In genomic region chr6:25006565-25007001, GRCh38 we compare ENCODE assay signal across 9 cellular contexts.
DNase-seq lines count a peak whose midpoint lies in the region; ATAC-seq and TF ChIP-seq lines count a peak whose summit lies in the region.
"Had no signal": no experiment of that assay in that cellular context is flagged by ENCODE, and none has a peak within 500 bp of the region (broad histone marks: within the 10 kb centered on the region; RNA-seq: fewer than 3 reads in every experiment).

No MANE protein-coding gene starts in this region.

- H2AK5ac ChIP-seq in trophoblast cell (ENCODE audit: low read length) = no peak overlapping the region

- H3K27me3 ChIP-seq in trophoblast cell (ENCODE audit: insufficient read depth, low read length) = no peaks in the 10 kb centered on the region

- H3K4ac ChIP-seq in trophoblast cell (ENCODE audit: low read depth, low read length) = no peak overlapping the region

- no peaks in the 10 kb centered on the region for H3K9me3 ChIP-seq in trophoblast cell (ENCODE audit: insufficient read depth, low read depth, low read length)

- H3K9ac ChIP-seq in trophoblast cell (ENCODE audit: low read length) = no peak overlapping the region
- H3K9ac ChIP-seq: KMS-11 had no signal

- peak overlapping the region; percentile 67 for H3K27ac ChIP-seq in VCaP
- H3K27ac ChIP-seq in trophoblast cell (ENCODE audit: low read depth, low read length) = no peak overlapping the region
- H3K27ac ChIP-seq: KMS-11 had no signal

- H2BK12ac ChIP-seq in trophoblast cell (ENCODE audit: low read length) = no peak overlapping the region

- no peak overlapping the region for H2AFZ ChIP-seq in trophoblast cell (ENCODE audit: insufficient read depth, low read length, poor library complexity)

- DNase-seq in EH (ENCODE audit: low read depth) = peak; percentile 56
- DNase-seq in fibroblast of peridontal ligament (ENCODE audit: extremely low read depth) = peak; percentile 80
- DNase-seq in trophoblast cell = peak; percentile 42 to 45
- no peak for DNase-seq in T-helper 9 cell

- no peak overlapping the region for H4K91ac ChIP-seq in trophoblast cell (ENCODE audit: low read depth, low read length)

- no peak overlapping the region for H3K4me3 ChIP-seq in trophoblast cell (ENCODE audit: low read depth, low read length)

- H3K36me3 ChIP-seq in trophoblast cell (ENCODE audit: control insufficient read depth in 1 of 2, insufficient read depth in 2 of 2, low read length in 2 of 2) = no peaks in the 10 kb centered on the region

- no peaks in the 10 kb centered on the region for H3K79me2 ChIP-seq in trophoblast cell (ENCODE audit: control insufficient read depth, insufficient read depth, low read length, poor library complexity)

- H3K14ac ChIP-seq in trophoblast cell (ENCODE audit: low read length) = no peak overlapping the region

- H4K8ac ChIP-seq in trophoblast cell (ENCODE audit: low read depth, low read length) = peak overlapping the region; percentile 65

- no peak overlapping the region for H2BK5ac ChIP-seq in trophoblast cell (ENCODE audit: low read depth, low read length, poor library complexity)

- H3K23ac ChIP-seq in trophoblast cell (ENCODE audit: low read length) = no peak overlapping the region

- no peak overlapping the region for H3K4me2 ChIP-seq in trophoblast cell (ENCODE audit: low read length)
- H3K4me2 ChIP-seq: KMS-11 had no signal

- H3K79me1 ChIP-seq in trophoblast cell (ENCODE audit: low read length) = no peaks in the 10 kb centered on the region

- no peak for TF ChIP-seq CTCF in VCaP (conservative IDR thresholded peaks at IDR 0.05)

- no peak overlapping the region for H2BK120ac ChIP-seq in trophoblast cell (ENCODE audit: insufficient read depth, low read length, poor library complexity)

- H3K4me1 ChIP-seq in trophoblast cell (ENCODE audit: control insufficient read depth in 1 of 2, insufficient read depth in 2 of 2, low read length in 2 of 2) = peaks cover 3 to 4% of the 10 kb centered on the region in 2 experiments

- WGBS in trophoblast cell (ENCODE audit: extremely low coverage, insufficient coverage, insufficient read length) = no CpG with 5 or more reads among the region's 3 CpGs

- ATAC-seq in HG03575 (IDR thresholded peaks at IDR 0.05; ENCODE audit: extremely low read depth, insufficient number of reproducible peaks, low FRiP score, unreplicated experiment) = peak; percentile 16
- no peak for ATAC-seq in HG03342 (IDR thresholded peaks at IDR 0.05; ENCODE audit: unreplicated experiment)
- ATAC-seq in GM18520 (IDR thresholded peaks at IDR 0.05; ENCODE audit: unreplicated experiment) = no peak

- no peak overlapping the region for H4K12ac ChIP-seq in trophoblast cell (ENCODE audit: low read depth, low read length)

- no peak overlapping the region for H3K18ac ChIP-seq in trophoblast cell (ENCODE audit: low read length)
